ENCODE assay signal across 8 cellular contexts in genomic region chr2:12486205-12487118, GRCh38.
DNase-seq lines count a peak whose midpoint lies in the region; ATAC-seq, FAIRE-seq and TF ChIP-seq lines count a peak whose summit lies in the region.

No MANE protein-coding gene starts in this region.

- no peak overlapping the region for H3K27ac Mint-ChIP-seq in astrocyte (ENCODE audit: unreplicated experiment)
- peak overlapping the region; percentile 79 to 80 for H3K27ac Mint-ChIP-seq in natural killer cell treated with Interleukin-12 subunit alpha and Interleukin-12 subunit beta and Interleukin-15 and Interleukin-18, amount 100 ng/mL, for 72 hours

- H3K27me3 ChIP-seq in astrocyte (ENCODE audit: insufficient read depth, low read length) = no peaks in the 10 kb centered on the region

- H3K9ac ChIP-seq in astrocyte (ENCODE audit: low read length) = no peak overlapping the region

- no peaks in the 10 kb centered on the region for H3K36me3 Mint-ChIP-seq in astrocyte (ENCODE audit: low read depth, unreplicated experiment)
- peaks cover 6% of the 10 kb centered on the region for H3K36me3 Mint-ChIP-seq in natural killer cell treated with Interleukin-12 subunit alpha and Interleukin-12 subunit beta and Interleukin-15 and Interleukin-18, amount 100 ng/mL, for 72 hours

- DNase-seq in astrocyte (ENCODE audit: low read depth) (peak; percentile 76), NCI-H1417 (lab: John Stamatoyannopoulos, UW) (no peak), amniotic stem cell (lab: John Stamatoyannopoulos, UW) (no peak)
- no peak for DNase-seq in natural killer cell treated with Interleukin-12 subunit alpha and Interleukin-12 subunit beta and Interleukin-15 and Interleukin-18, amount 100 ng/mL, for 72 hours (ENCODE audit: low spot score)
- DNase-seq in stimulated activated CD8-positive, alpha-beta memory T cell treated with anti-CD3 and anti-CD28 coated beads, Interleukin-4, amount 100 ng/mL, for 48 hours = no peak

- TF ChIP-seq CTCF in astrocyte (IDR thresholded peaks at IDR 0.05; ENCODE audit: insufficient read depth, low read depth, low read length) = no peak

- no peak overlapping the region for H3K4me3 Mint-ChIP-seq in astrocyte (ENCODE audit: unreplicated experiment)
- H3K4me3 Mint-ChIP-seq in natural killer cell treated with Interleukin-12 subunit alpha and Interleukin-12 subunit beta and Interleukin-15 and Interleukin-18, amount 100 ng/mL, for 72 hours = no peak overlapping the region

- no peaks in the 10 kb centered on the region for H4K20me1 ChIP-seq in astrocyte (ENCODE audit: insufficient read depth, low read length)

- no peaks in the 10 kb centered on the region for H3K36me3 ChIP-seq in astrocyte (ENCODE audit: insufficient read depth, low read length)

- no peak overlapping the region for H2AFZ ChIP-seq in astrocyte (ENCODE audit: low read depth, low read length)

- peaks cover 13% of the 10 kb centered on the region for H3K4me1 Mint-ChIP-seq in astrocyte (ENCODE audit: low read depth, unreplicated experiment)
- peaks cover 29 to 37% of the 10 kb centered on the region in 2 donors for H3K4me1 Mint-ChIP-seq in natural killer cell treated with Interleukin-12 subunit alpha and Interleukin-12 subunit beta and Interleukin-15 and Interleukin-18, amount 100 ng/mL, for 72 hours (ENCODE audit: low read depth in 2 of 2)

- no peaks in the 10 kb centered on the region for H3K9me3 ChIP-seq in astrocyte (ENCODE audit: insufficient read depth, low read depth, low read length)

- no peak overlapping the region for H3K4me3 ChIP-seq in astrocyte (ENCODE audit: insufficient read depth, low read depth, low read length)

- H3K27me3 Mint-ChIP-seq in astrocyte (ENCODE audit: low read depth, unreplicated experiment) = peaks cover 6% of the 10 kb centered on the region
- H3K27me3 Mint-ChIP-seq in natural killer cell treated with Interleukin-12 subunit alpha and Interleukin-12 subunit beta and Interleukin-15 and Interleukin-18, amount 100 ng/mL, for 72 hours = no peaks in the 10 kb centered on the region

- ATAC-seq in GM19351 (IDR thresholded peaks at IDR 0.05; ENCODE audit: unreplicated experiment) (peak; percentile 67), HG02973 (IDR thresholded peaks at IDR 0.05; ENCODE audit: unreplicated experiment) (peak; percentile 60), GM19463 (IDR thresholded peaks at IDR 0.05; ENCODE audit: unreplicated experiment) (no peak)
- no peak for ATAC-seq in natural killer cell treated with Interleukin-12 subunit alpha and Interleukin-12 subunit beta and Interleukin-15 and Interleukin-18, amount 100 ng/mL, for 72 hours

- no peak overlapping the region for H3K27ac ChIP-seq in astrocyte (ENCODE audit: low read depth, low read length)

- peak overlapping the region; percentile 55 for H3K4me2 ChIP-seq in astrocyte (ENCODE audit: low read length)

- H3K4me1 ChIP-seq in astrocyte (ENCODE audit: insufficient read depth, low read length) = peaks cover 13% of the 10 kb centered on the region

- no peaks in the 10 kb centered on the region for H3K9me3 Mint-ChIP-seq in astrocyte (ENCODE audit: unreplicated experiment)
- peaks cover 4% of the 10 kb centered on the region for H3K9me3 Mint-ChIP-seq in natural killer cell treated with Interleukin-12 subunit alpha and Interleukin-12 subunit beta and Interleukin-15 and Interleukin-18, amount 100 ng/mL, for 72 hours

- no peaks in the 10 kb centered on the region for H3K79me2 ChIP-seq in astrocyte (ENCODE audit: insufficient read depth, low read length)

- no peak for FAIRE-seq in astrocyte (lab: Jason Lieb, UNC)

Comparison
In these comparisons a context has a peak if more than half of its experiments do, and no peak if none do; other contexts are left out.
1. ATAC-seq: peak in GM19351 (single experiment) and HG02973 (single experiment); none in natural killer cell treated with Interleukin-12 subunit alpha and Interleukin-12 subunit beta and Interleukin-15 and Interleukin-18, amount 100 ng/mL, for 72 hours (0 of 2) and GM19463 (single experiment).